Comparison of ENCODE assay signal across 30 cellular contexts in the genomic region with DNA sequence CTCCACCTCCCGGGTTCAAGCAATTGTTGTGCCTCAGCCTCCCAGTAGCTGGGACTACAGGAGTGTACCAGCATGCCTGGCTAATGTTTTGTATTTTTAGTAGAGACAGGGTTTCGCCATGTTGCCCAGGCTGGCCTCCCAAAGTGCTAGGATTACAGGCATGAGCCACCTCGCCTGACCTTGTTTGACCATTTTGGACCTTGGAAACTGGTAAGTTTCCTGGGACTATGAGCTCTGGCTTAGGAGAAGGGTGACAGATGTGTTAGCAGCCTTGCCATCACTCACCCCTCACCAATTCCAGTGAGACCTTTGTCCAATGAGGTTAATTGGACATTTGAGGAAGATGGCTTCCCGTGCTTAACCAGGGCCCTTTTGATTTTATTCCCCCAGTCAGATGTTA. TPM values are rescaled to one million over a fixed set of nuclear protein-coding genes. Genes with fewer than 3 reads are reported as not detected.
"Had no signal": no experiment of that assay in that cellular context is flagged by ENCODE, and none has a peak within 500 bp of the region (broad histone marks: within the 10 kb centered on the region; RNA-seq: fewer than 3 reads in every experiment).

No MANE protein-coding gene starts in this region.

- H3K36me3 ChIP-seq: colonic mucosa, esophagus muscularis mucosa, ovary, right atrium auricular region, sigmoid colon, transverse colon, upper lobe of right lung, vagina had no signal

- H3K4me3 ChIP-seq: colonic mucosa, esophagus muscularis mucosa, lung, mucosa of descending colon, ovary, right atrium auricular region, sigmoid colon, transverse colon, upper lobe of right lung, vagina had no signal

- H3K9me3 Mint-ChIP-seq: immature natural killer cell; mesothelial cell of epicardium; stimulated activated naive CD8-positive, alpha-beta T cell treated with anti-CD3 and anti-CD28 coated beads, Interleukin-15, Interleukin-2, amounts not matched to agents 100 ng/mL and 50 ng/mL, for 24 hours had no signal

- H3K9me3 ChIP-seq: colonic mucosa, esophagus muscularis mucosa, mucosa of descending colon, ovary, right atrium auricular region, sigmoid colon, transverse colon, upper lobe of right lung, vagina had no signal

- DNase-seq: central memory CD4-positive, alpha-beta T cell; colonic mucosa; effector memory CD4-positive, alpha-beta T cell; foreskin melanocyte; hypothalamus; immature natural killer cell; islet precursor cell; kidney glomerular epithelial cell; left colon; left ventricle myocardium superior; mesenchymal stem cell; mucosa of descending colon; naive B cell; occipital lobe; ovary; sigmoid colon; stimulated activated CD4-positive, alpha-beta T cell treated with anti-CD3 and anti-CD28 coated beads, Interleukin-4, amount 100 ng/mL, for 4 hours; stimulated activated naive B cell treated with anti-CD40 and anti-IgM and Interleukin-4, amounts not matched to agents 10 μg/mL and 1 μg/mL and 100 μg/mL, for 72 hours; transverse colon; upper lobe of right lung had no signal

- H3K4me1 Mint-ChIP-seq: immature natural killer cell, mesothelial cell of epicardium had no signal

- H3K27me3 ChIP-seq: colonic mucosa, esophagus muscularis mucosa, ovary, right atrium auricular region, sigmoid colon, transverse colon, upper lobe of right lung, vagina had no signal

- ATAC-seq: left colon; left ventricle myocardium superior; mucosa of descending colon; stimulated activated naive B cell treated with anti-CD40 and anti-IgM and Interleukin-4, amounts not matched to agents 10 μg/mL and 1 μg/mL and 100 μg/mL, for 72 hours; upper lobe of right lung had no signal

- H3K4me1 ChIP-seq: colonic mucosa, sigmoid colon had no signal

- H3K4me3 Mint-ChIP-seq: immature natural killer cell; mesothelial cell of epicardium; naive B cell; stimulated activated naive B cell treated with anti-CD40 and anti-IgM and Interleukin-4, amounts not matched to agents 10 μg/mL and 1 μg/mL and 100 μg/mL, for 72 hours; stimulated activated naive CD8-positive, alpha-beta T cell treated with anti-CD3 and anti-CD28 coated beads, Interleukin-15, Interleukin-2, amounts not matched to agents 100 ng/mL and 50 ng/mL, for 24 hours had no signal

- H3K27ac Mint-ChIP-seq: immature natural killer cell; mesothelial cell of epicardium; progenitor cell of endocrine pancreas; stimulated activated naive B cell treated with anti-CD40 and anti-IgM and Interleukin-4, amounts not matched to agents 10 μg/mL and 1 μg/mL and 100 μg/mL, for 72 hours; stimulated activated naive CD8-positive, alpha-beta T cell treated with anti-CD3 and anti-CD28 coated beads, Interleukin-15, Interleukin-2, amounts not matched to agents 100 ng/mL and 50 ng/mL, for 24 hours had no signal

- H3K27me3 Mint-ChIP-seq: naive B cell; progenitor cell of endocrine pancreas; stimulated activated naive B cell treated with anti-CD40 and anti-IgM and Interleukin-4, amounts not matched to agents 10 μg/mL and 1 μg/mL and 100 μg/mL, for 72 hours; stimulated activated naive CD8-positive, alpha-beta T cell treated with anti-CD3 and anti-CD28 coated beads, Interleukin-15, Interleukin-2, amounts not matched to agents 100 ng/mL and 50 ng/mL, for 24 hours had no signal

- H3K27ac ChIP-seq: colonic mucosa, esophagus muscularis mucosa, ovary, right atrium auricular region, sigmoid colon, transverse colon, upper lobe of right lung, vagina had no signal

- H3K36me3 Mint-ChIP-seq: immature natural killer cell, mesothelial cell of epicardium had no signal

RNA-seq across cellular contexts. Expression of gene DNASE1L3, which starts 19.9 kb away (rescaled TPM):
- total RNA-seq: epithelial cell of proximal tubule, fibroblast of lung, progenitor cell of endocrine pancreas had no signal
- polyA plus RNA-seq: fibroblast of lung, neural cell had no signal
